In genomic region chr20:50116368-50116999, GRCh38 we compare ENCODE assay signal across 8 cellular contexts. TPM values are rescaled to one million over a fixed set of nuclear protein-coding genes. Genes with fewer than 3 reads are reported as not detected.
DNase-seq lines count a peak whose midpoint lies in the region; TF ChIP-seq lines count a peak whose summit lies in the region.

No MANE protein-coding gene starts in this region.

- peaks cover 20% of the 10 kb centered on the region for H3F3A ChIP-seq in MM.1S (ENCODE audit: insufficient read depth, low read length)

- H3K4me1 ChIP-seq in BE2C (no peaks in the 10 kb centered on the region; the same call in none of the 2 replicates), MM.1S (ENCODE audit: low read length) (peaks cover 28% of the 10 kb centered on the region)

- H3K36me3 ChIP-seq in BE2C (no peaks in the 10 kb centered on the region), MM.1S (replicated peaks; ENCODE audit: insufficient read depth, low read length) (no peaks in the 10 kb centered on the region)

- H3K9me3 ChIP-seq in BE2C (no peaks in the 10 kb centered on the region), MM.1S (replicated peaks; ENCODE audit: insufficient read depth, low read length) (no peaks in the 10 kb centered on the region)

- peaks cover 12% of the 10 kb centered on the region for H3K36me3 Mint-ChIP-seq in dendritic cell treated with granulocyte-macrophage colony-stimulating factor and Interleukin-4, amounts not matched to agents 40 ng/mL and 50 ng/mL, for 4 days (ENCODE audit: low read depth)
- no peaks in the 10 kb centered on the region for H3K36me3 Mint-ChIP-seq in nephron (ENCODE audit: low read depth)

- no peaks in the 10 kb centered on the region for H4K20me1 ChIP-seq in MM.1S (ENCODE audit: insufficient read depth, low read length)

- H3K4me1 Mint-ChIP-seq in dendritic cell treated with granulocyte-macrophage colony-stimulating factor and Interleukin-4, amounts not matched to agents 40 ng/mL and 50 ng/mL, for 4 days (ENCODE audit: low read depth): peaks cover 48% of the 10 kb centered on the region
- peaks cover 44% of the 10 kb centered on the region for H3K4me1 Mint-ChIP-seq in nephron

- peaks cover 38% of the 10 kb centered on the region for H3K79me2 ChIP-seq in MM.1S (ENCODE audit: low read length)

- intact Hi-C loops in dendritic cell treated with granulocyte-macrophage colony-stimulating factor and Interleukin-4, amounts not matched to agents 40 ng/mL and 50 ng/mL, for 4 days (cut with micrococcal nuclease): no loop called here

- H3K27ac Mint-ChIP-seq in dendritic cell treated with granulocyte-macrophage colony-stimulating factor and Interleukin-4, amounts not matched to agents 40 ng/mL and 50 ng/mL, for 4 days: peak overlapping the region; percentile 86
- H3K27ac Mint-ChIP-seq in nephron: peak overlapping the region; percentile 80 to 92 (median 85)

- peak overlapping the region; percentile 75 for H3K4me3 Mint-ChIP-seq in dendritic cell treated with granulocyte-macrophage colony-stimulating factor and Interleukin-4, amounts not matched to agents 40 ng/mL and 50 ng/mL, for 4 days
- peak overlapping the region; percentile 82 to 100 (median 99) for H3K4me3 Mint-ChIP-seq in nephron

- peak overlapping the region; percentile 56 for H2AFZ ChIP-seq in MM.1S (ENCODE audit: low read length)

- H3K27me3 ChIP-seq in BE2C: no peaks in the 10 kb centered on the region
- no peaks in the 10 kb centered on the region for H3K27me3 ChIP-seq in MM.1S (replicated peaks; ENCODE audit: insufficient read depth, low read length)

- H3K4me3 ChIP-seq in BE2C (ENCODE audit: low read depth, low read length) (peak overlapping the region; percentile 70), MM.1S (ENCODE audit: low read length) (peak overlapping the region; percentile 74)

- H3K9me2 ChIP-seq in MM.1S (replicated peaks; ENCODE audit: insufficient read depth, low read length): no peaks in the 10 kb centered on the region

- H3K27me3 Mint-ChIP-seq in dendritic cell treated with granulocyte-macrophage colony-stimulating factor and Interleukin-4, amounts not matched to agents 40 ng/mL and 50 ng/mL, for 4 days: no peaks in the 10 kb centered on the region
- no peaks in the 10 kb centered on the region for H3K27me3 Mint-ChIP-seq in nephron (ENCODE audit: low read depth)

- no peak for DNase-seq in BE2C
- no peak for DNase-seq in MM.1S
- no peak for DNase-seq in glomerular visceral epithelial cell (ENCODE audit: extremely low spot score)
- no peak for DNase-seq in SK-N-DZ (ENCODE audit: low spot score)
- DNase-seq in midbrain (lab: John Stamatoyannopoulos, UW): no peak
- DNase-seq in NCI-H2081 treated with DMSO at 0.1 percent for 48 hours (lab: John Stamatoyannopoulos, UW): no peak

- peak overlapping the region; percentile 20; the same call in 1 of the 2 replicates for H3K9ac ChIP-seq in MM.1S (ENCODE audit: low read length)

- TF ChIP-seq CTCF in BE2C (IDR thresholded peaks at IDR 0.05; ENCODE audit: low read depth, low read length) (no peak), MM.1S (IDR thresholded peaks at IDR 0.05; ENCODE audit: low read length) (no peak), nephron (IDR thresholded peaks at IDR 0.05; ENCODE audit: unreplicated experiment in 3 of 3) (no peak)

- peak overlapping the region; percentile 97 for H3K4me2 ChIP-seq in MM.1S (ENCODE audit: low read depth, low read length)

- no peak overlapping the region for H3K27ac ChIP-seq in MM.1S (ENCODE audit: low read length)

- no peaks in the 10 kb centered on the region for H3K9me3 Mint-ChIP-seq in dendritic cell treated with granulocyte-macrophage colony-stimulating factor and Interleukin-4, amounts not matched to agents 40 ng/mL and 50 ng/mL, for 4 days
- no peaks in the 10 kb centered on the region for H3K9me3 Mint-ChIP-seq in nephron

RNA-seq across cellular contexts. Expression of gene UBE2V1, which starts 3.5 kb away (rescaled TPM):
- polyA plus RNA-seq in BE2C (2012; ENCODE audit: insufficient read depth, insufficient read length, low read depth): 88.4 TPM
- 79.0 and 79.5 TPM in 2 replicates for polyA plus RNA-seq in SK-N-DZ (2014; cell fraction: cytosol; rRNA removed)
- 52.4 and 140 TPM in 2 replicates for polyA plus RNA-seq in SK-N-DZ (2014; cell fraction: nucleus; rRNA removed)

RNA-seq across cellular contexts. Expression of gene PEDS1, which starts 37.0 kb away (rescaled TPM):
- polyA plus RNA-seq in BE2C (2012; ENCODE audit: insufficient read depth, insufficient read length, low read depth): 81.0 TPM
- 39.0 and 41.6 TPM in 2 replicates for polyA plus RNA-seq in SK-N-DZ (2014; cell fraction: cytosol; rRNA removed)
- 19.4 and 20.3 TPM in 2 replicates for polyA plus RNA-seq in SK-N-DZ (2014; cell fraction: nucleus; rRNA removed)
